Comparison of ENCODE assay signal across 15 cellular contexts in genomic region chr6:133814797-133815196, GRCh38.
DNase-seq lines count a peak whose midpoint lies in the region; ATAC-seq and TF ChIP-seq lines count a peak whose summit lies in the region.
"Had no signal": no experiment of that assay in that cellular context is flagged by ENCODE, and none has a peak within 500 bp of the region (broad histone marks: within the 10 kb centered on the region; RNA-seq: fewer than 3 reads in every experiment).

No MANE protein-coding gene starts in this region.

- peaks cover 7% of the 10 kb centered on the region for H3K4me1 Mint-ChIP-seq in stimulated activated effector memory CD8-positive, alpha-beta T cell treated with anti-CD3 and anti-CD28 coated beads, Interleukin-12 subunit alpha, Interleukin-12 subunit beta, amount 100 ng/mL, for 72 hours
- no peaks in the 10 kb centered on the region for H3K4me1 Mint-ChIP-seq in CD4-positive, alpha-beta memory T cell
- H3K4me1 Mint-ChIP-seq: CD4-positive, CD25-positive, alpha-beta regulatory T cell; IgD-negative memory B cell had no signal

- H3K36me3 ChIP-seq in left ventricle myocardium inferior (no peaks in the 10 kb centered on the region), PC-3 (ENCODE audit: low read depth, low read length) (no peaks in the 10 kb centered on the region)
- no peaks in the 10 kb centered on the region for H3K36me3 ChIP-seq in CD4-positive, alpha-beta memory T cell (ENCODE audit: insufficient read depth, low read length)
- H3K36me3 ChIP-seq: pancreas had no signal

- H3K9ac ChIP-seq in PC-3 (ENCODE audit: low read length): no peak overlapping the region

- H3K36me3 Mint-ChIP-seq in stimulated activated effector memory CD8-positive, alpha-beta T cell treated with anti-CD3 and anti-CD28 coated beads, Interleukin-12 subunit alpha, Interleukin-12 subunit beta, amount 100 ng/mL, for 72 hours: no peaks in the 10 kb centered on the region
- no peaks in the 10 kb centered on the region for H3K36me3 Mint-ChIP-seq in CD4-positive, alpha-beta memory T cell
- H3K36me3 Mint-ChIP-seq: CD4-positive, CD25-positive, alpha-beta regulatory T cell; IgD-negative memory B cell had no signal

- peaks cover 10% of the 10 kb centered on the region for H3K4me1 ChIP-seq in left ventricle myocardium inferior
- H3K4me1 ChIP-seq in PC-3 (ENCODE audit: insufficient read depth, low read length): no peaks in the 10 kb centered on the region
- no peaks in the 10 kb centered on the region for H3K4me1 ChIP-seq in CD4-positive, alpha-beta memory T cell (ENCODE audit: insufficient read depth, low read length)
- H3K4me1 ChIP-seq: body of pancreas, pancreas had no signal

- TF ChIP-seq CTCF in left ventricle myocardium inferior (IDR thresholded peaks at IDR 0.05; ENCODE audit: borderline replicate concordance) (no peak), PC-3 (conservative IDR thresholded peaks at IDR 0.05; ENCODE audit: low read depth, low read length) (no peak)

- no peak overlapping the region for H3K4me3 Mint-ChIP-seq in stimulated activated effector memory CD8-positive, alpha-beta T cell treated with anti-CD3 and anti-CD28 coated beads, Interleukin-12 subunit alpha, Interleukin-12 subunit beta, amount 100 ng/mL, for 72 hours
- H3K4me3 Mint-ChIP-seq in CD4-positive, alpha-beta memory T cell: no peak overlapping the region
- H3K4me3 Mint-ChIP-seq: CD4-positive, CD25-positive, alpha-beta regulatory T cell; IgD-negative memory B cell had no signal

- H3K27ac Mint-ChIP-seq in stimulated activated effector memory CD8-positive, alpha-beta T cell treated with anti-CD3 and anti-CD28 coated beads, Interleukin-12 subunit alpha, Interleukin-12 subunit beta, amount 100 ng/mL, for 72 hours: no peak overlapping the region
- H3K27ac Mint-ChIP-seq in CD4-positive, alpha-beta memory T cell: no peak overlapping the region
- H3K27ac Mint-ChIP-seq: CD4-positive, CD25-positive, alpha-beta regulatory T cell had no signal

- H4K20me1 ChIP-seq in PC-3 (ENCODE audit: low read length): no peaks in the 10 kb centered on the region

- H3K9me3 ChIP-seq in left ventricle myocardium inferior (replicated peaks): no peaks in the 10 kb centered on the region
- no peaks in the 10 kb centered on the region for H3K9me3 ChIP-seq in PC-3 (ENCODE audit: low read length)
- no peaks in the 10 kb centered on the region for H3K9me3 ChIP-seq in CD4-positive, alpha-beta memory T cell (ENCODE audit: control insufficient read depth in 1 of 2, low read length in 2 of 2)
- H3K9me3 ChIP-seq: body of pancreas, pancreas had no signal

- H3K27me3 ChIP-seq in left ventricle myocardium inferior (ENCODE audit: low read depth) (no peaks in the 10 kb centered on the region), PC-3 (ENCODE audit: low read length) (no peaks in the 10 kb centered on the region)
- no peaks in the 10 kb centered on the region for H3K27me3 ChIP-seq in CD4-positive, alpha-beta memory T cell (ENCODE audit: insufficient read depth, low read length)
- H3K27me3 ChIP-seq: body of pancreas, pancreas had no signal

- H3K27ac ChIP-seq in left ventricle myocardium inferior (replicated peaks) (no peak overlapping the region), PC-3 (ENCODE audit: low read length) (no peak overlapping the region)
- H3K27ac ChIP-seq in CD4-positive, alpha-beta memory T cell (ENCODE audit: low read depth, low read length): no peak overlapping the region
- H3K27ac ChIP-seq: body of pancreas, pancreas had no signal

- H3K79me2 ChIP-seq in PC-3 (ENCODE audit: low read length): no peaks in the 10 kb centered on the region

- POLR2A ChIA-PET in PC-3 (lab: Charles Lee; ENCODE audit: unreplicated experiment): interaction anchor here (0.6 kb wide), 1 partner anchor 474 kb away, joined by 6 read pairs; no protein-coding TSS in a partner anchor
- POLR2A ChIA-PET in CD4-positive, alpha-beta memory T cell (lab: Charles Lee; ENCODE audit: partially characterized antibody): no interaction called here

- H3K4me3 ChIP-seq in left ventricle myocardium inferior (no peak overlapping the region), PC-3 (ENCODE audit: low read length) (no peak overlapping the region)
- no peak overlapping the region for H3K4me3 ChIP-seq in CD4-positive, alpha-beta memory T cell (ENCODE audit: low read length in 2 of 2)
- H3K4me3 ChIP-seq: body of pancreas, pancreas had no signal

- H3F3A ChIP-seq in PC-3 (ENCODE audit: low read length, unreplicated experiment): no peaks in the 10 kb centered on the region

- H3K4me2 ChIP-seq in PC-3 (ENCODE audit: low read length): no peak overlapping the region

- no peak overlapping the region for H2AFZ ChIP-seq in PC-3 (ENCODE audit: low read length)

- DNase-seq in Right ventricle myocardium inferior (ENCODE audit: missing footprints) (no peak), left ventricle myocardium inferior (no peak), PC-3 (peak; percentile 9), fibroblast of peridontal ligament (ENCODE audit: extremely low read depth) (peak; percentile 66), NCI-H128 (lab: John Stamatoyannopoulos, UW; ENCODE audit: unreplicated experiment) (no peak), DMS153 treated with DMSO at 0.1 percent for 48 hours (lab: John Stamatoyannopoulos, UW; ENCODE audit: unreplicated experiment) (no peak)
- no peak for DNase-seq in stimulated activated effector memory CD8-positive, alpha-beta T cell treated with anti-CD3 and anti-CD28 coated beads, Interleukin-12 subunit alpha, Interleukin-12 subunit beta, amount 100 ng/mL, for 72 hours (ENCODE audit: low spot score in 2 of 2)
- DNase-seq in CD4-positive, alpha-beta memory T cell: no peak
- DNase-seq: activated CD4-positive, alpha-beta T cell treated with anti-CD3 and anti-CD28 coated beads, Interleukin-2, amount 50 U/mL, for 4 hours; body of pancreas; CD4-positive, CD25-positive, alpha-beta regulatory T cell; NCI-H345; pancreas; SIG-M5 had no signal

- no TSS peak for BruUV-seq in PC-3 (replicated peaks; lab: Mats Ljungman, UMichigan)

- H3K9me3 Mint-ChIP-seq in stimulated activated effector memory CD8-positive, alpha-beta T cell treated with anti-CD3 and anti-CD28 coated beads, Interleukin-12 subunit alpha, Interleukin-12 subunit beta, amount 100 ng/mL, for 72 hours: peaks cover 3% of the 10 kb centered on the region
- H3K9me3 Mint-ChIP-seq in CD4-positive, alpha-beta memory T cell: peaks cover 0 to 9% (median 2%) of the 10 kb centered on the region in 8 donors

- H3K27me3 Mint-ChIP-seq in CD4-positive, alpha-beta memory T cell: peaks cover 7 to 12% of the 10 kb centered on the region in 2 donors

- intact Hi-C loops in Right ventricle myocardium inferior (cut with DNase I): no loop called here
- intact Hi-C loops in left ventricle myocardium inferior (cut with micrococcal nuclease): no loop called here
- intact Hi-C loops in PC-3 (cut with micrococcal nuclease): no loop called here
- intact Hi-C loops in CD4-positive, alpha-beta memory T cell (cut with micrococcal nuclease): no loop called here

- no peaks in the 10 kb centered on the region for H3K9me2 ChIP-seq in PC-3 (replicated peaks; ENCODE audit: low read length)

- CTCF ChIA-PET in PC-3 (lab: Charles Lee): no interaction called here
- CTCF ChIA-PET in CD4-positive, alpha-beta memory T cell (lab: Charles Lee; ENCODE audit: partially characterized antibody): interaction anchor here (2.2 kb wide), 1 partner anchor 9 kb away, joined by 5 read pairs; no protein-coding TSS in a partner anchor

- ATAC-seq in Right ventricle myocardium inferior (peak; percentile 26), PC-3 (no peak)
- peak; percentile 51 for ATAC-seq in stimulated activated effector memory CD8-positive, alpha-beta T cell treated with anti-CD3 and anti-CD28 coated beads, Interleukin-12 subunit alpha, Interleukin-12 subunit beta, amount 100 ng/mL, for 72 hours
- ATAC-seq: body of pancreas, pancreas had no signal

Comparison
In these comparisons a context has a peak if more than half of its experiments do, and no peak if none do; other contexts are left out.
1. DNase-seq: peak in PC-3 (single experiment) and fibroblast of peridontal ligament (single experiment); none in Right ventricle myocardium inferior (single experiment), left ventricle myocardium inferior (single experiment), stimulated activated effector memory CD8-positive, alpha-beta T cell treated with anti-CD3 and anti-CD28 coated beads, Interleukin-12 subunit alpha, Interleukin-12 subunit beta, amount 100 ng/mL, for 72 hours (0 of 2), CD4-positive, alpha-beta memory T cell (0 of 5), NCI-H128 (single experiment) and DMS153 treated with DMSO at 0.1 percent for 48 hours (single experiment).